1 cellular context compared by ENCODE assay signal in genomic region chr3:16961621-16962205, GRCh38.
TF ChIP-seq lines count a peak whose summit lies in the region.

No MANE protein-coding gene starts in this region.

TF ChIP-seq in H1, 55 proteins besides CTCF, POLR2A, EP300 and RAD21:
- TF ChIP-seq HDAC2 (IDR thresholded peaks at IDR 0.05; ENCODE audit: borderline replicate concordance in 1 of 2, low read depth in 2 of 2, low read length in 2 of 2) (no peak), MAX (IDR thresholded peaks at IDR 0.05) (no peak), ZNF274 (IDR thresholded peaks at IDR 0.05; ENCODE audit: borderline replicate concordance, extremely low read depth, low read length) (no peak), CEBPB (IDR thresholded peaks at IDR 0.05; ENCODE audit: low read depth, low read length) (no peak), SIN3A (conservative IDR thresholded peaks at IDR 0.05 in 1 of 2, IDR thresholded peaks at IDR 0.05 in 1 of 2; ENCODE audit: low read depth in 1 of 2, low read length in 2 of 2) (no peak)
TF ChIP-seq in H1: peak in this region for 0.
